In genomic region chr7:93228302-93228701, GRCh38 we compare ENCODE assay signal across 1 cellular context.
TF ChIP-seq lines count a peak whose summit lies in the region.

No MANE protein-coding gene starts in this region.

TF ChIP-seq in WTC11, 78 proteins besides CTCF, POLR2A, EP300 and RAD21 (continued from another document):
- TF ChIP-seq MXD4 (CRISPR knock-in tag; IDR thresholded peaks at IDR 0.05; ENCODE audit: borderline replicate concordance): no peak
- no peak for TF ChIP-seq SP1 (CRISPR knock-in tag; conservative IDR thresholded peaks at IDR 0.05)
- no peak for TF ChIP-seq MYBL2 (CRISPR knock-in tag; IDR thresholded peaks at IDR 0.05)
- no peak for TF ChIP-seq RORB (CRISPR knock-in tag; IDR thresholded peaks at IDR 0.05)
- no peak for TF ChIP-seq NR3C1 (CRISPR knock-in tag; conservative IDR thresholded peaks at IDR 0.05; ENCODE audit: low read depth)
- TF ChIP-seq CREM (CRISPR knock-in tag; IDR thresholded peaks at IDR 0.05): no peak
- TF ChIP-seq KAT7 (CRISPR knock-in tag; IDR thresholded peaks at IDR 0.05; ENCODE audit: borderline replicate concordance): no peak
- no peak for TF ChIP-seq ATF1 (CRISPR knock-in tag; IDR thresholded peaks at IDR 0.05)
- no peak for TF ChIP-seq USF1 (CRISPR knock-in tag; IDR thresholded peaks at IDR 0.05)
- no peak for TF ChIP-seq PRDM15 (CRISPR knock-in tag; IDR thresholded peaks at IDR 0.05)
